Comparison of ENCODE assay signal across 7 cellular contexts in the genomic region with DNA sequence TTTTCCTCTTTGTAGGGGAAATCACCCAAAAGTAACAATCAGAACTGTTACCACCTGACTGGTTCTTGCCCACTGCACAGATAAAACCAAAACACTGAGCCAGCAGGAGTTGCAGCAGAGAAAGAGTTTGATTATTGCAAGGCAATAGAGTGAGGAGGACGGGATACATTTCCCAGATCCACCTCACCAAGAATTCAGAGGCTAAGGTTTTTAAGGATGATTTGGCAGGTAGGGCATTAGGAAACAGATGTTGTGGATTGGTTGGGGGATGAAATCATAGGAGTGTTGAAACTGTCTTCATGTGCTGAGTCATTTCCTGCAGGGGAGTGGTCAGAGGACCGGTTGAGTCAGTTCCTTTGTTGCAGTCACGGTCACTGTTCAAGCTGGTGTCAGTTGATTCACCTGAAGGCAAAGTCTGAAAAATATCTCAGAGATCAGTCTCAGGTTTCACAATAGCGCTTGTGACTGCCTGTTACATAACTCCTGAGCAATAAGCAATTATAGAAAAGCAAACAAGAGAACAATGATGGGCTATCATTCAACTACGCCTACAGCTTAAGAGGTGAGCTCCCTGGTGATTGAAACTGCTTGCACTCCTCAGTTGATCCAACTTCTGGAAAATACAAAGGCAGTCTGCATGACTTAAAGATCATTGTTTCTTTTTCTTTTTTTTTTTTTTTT. TPM values are rescaled to one million over a fixed set of nuclear protein-coding genes. Genes with fewer than 3 reads are reported as not detected.
A peak's percentile ranks its signal among the peaks of the same experiment; 100 is the strongest.
DNase-seq lines count a peak whose midpoint lies in the region; ATAC-seq and TF ChIP-seq lines count a peak whose summit lies in the region.

No MANE protein-coding gene starts in this region.

- TF ChIP-seq CTCF in cardiac fibroblast (IDR thresholded peaks at IDR 0.05; ENCODE audit: low read depth, low read length) = no peak

- ATAC-seq in GM18520 (IDR thresholded peaks at IDR 0.05; ENCODE audit: unreplicated experiment) = peak; percentile 70
- peak; percentile 87 for ATAC-seq in HG02884 (IDR thresholded peaks at IDR 0.05; ENCODE audit: unreplicated experiment)
- ATAC-seq in stimulated activated naive CD8-positive, alpha-beta T cell treated with anti-CD3 and anti-CD28 coated beads, Interleukin-15, Interleukin-2, amounts not matched to agents 100 U/mL and 50 U/mL, for 24 hours = peak; percentile 95

- no peak overlapping the region for H3K4me3 ChIP-seq in cardiac fibroblast (replicated peaks in 1 of 2; ENCODE audit: low read depth in 2 of 2, low read length in 2 of 2)

- DNase-seq in NCI-H128 (lab: John Stamatoyannopoulos, UW; ENCODE audit: unreplicated experiment) = peak; percentile 90
- peak in 4 of 5 experiments; percentile 18 to 90 (median 41) for DNase-seq in T-helper 2 cell
- DNase-seq in cardiac fibroblast (ENCODE audit: low read depth in 2 of 2) = peak; percentile 91 to 100
- peak; percentile 95 to 100 for DNase-seq in lung microvascular endothelial cell (ENCODE audit: low read depth in 2 of 2)
- DNase-seq in stimulated activated naive CD8-positive, alpha-beta T cell treated with anti-CD3 and anti-CD28 coated beads, Interleukin-15, Interleukin-2, amounts not matched to agents 100 U/mL and 50 U/mL, for 24 hours = peak; percentile 62

RNA-seq across cellular contexts. Expression of a gene that starts 20.3 kb away (rescaled TPM):
- total RNA-seq in lung microvascular endothelial cell = 7.8 and 15.1 TPM in 2 replicates

Comparison
In these comparisons a context has a peak if more than half of its experiments do, and no peak if none do; other contexts are left out.
1. DNase-seq: peak in every context shown above with its lines; median percentile 98 in lung microvascular endothelial cell; 96 in cardiac fibroblast; 90 in NCI-H128; 62 in stimulated activated naive CD8-positive, alpha-beta T cell treated with anti-CD3 and anti-CD28 coated beads, Interleukin-15, Interleukin-2, amounts not matched to agents 100 U/mL and 50 U/mL, for 24 hours; 41 in T-helper 2 cell.